8 cellular contexts compared by ENCODE assay signal in the genomic region with DNA sequence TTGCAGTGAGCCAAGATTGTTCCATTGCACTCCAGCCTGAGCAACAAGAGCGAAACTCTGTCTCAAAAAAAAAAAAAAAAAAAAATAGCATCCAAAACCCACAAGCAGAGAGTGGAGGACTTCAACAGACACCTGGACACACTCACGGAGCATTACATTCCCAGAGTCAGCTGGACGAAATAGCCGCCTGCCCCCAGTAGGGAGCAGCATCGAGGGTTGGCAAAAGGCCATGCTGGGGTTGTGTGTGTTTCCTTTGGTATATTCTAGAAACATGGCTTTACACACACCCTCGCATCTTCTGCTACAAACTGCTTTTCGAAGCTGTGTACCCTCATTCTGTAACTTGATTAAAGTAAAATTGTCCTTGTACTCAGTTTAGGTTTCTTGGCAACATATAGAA. TPM values are rescaled to one million over a fixed set of nuclear protein-coding genes. Genes with fewer than 3 reads are reported as not detected.
A peak's percentile ranks its signal among the peaks of the same experiment; 100 is the strongest.
DNase-seq lines count a peak whose midpoint lies in the region; ATAC-seq and TF ChIP-seq lines count a peak whose summit lies in the region.

No MANE protein-coding gene starts in this region.

- H3K27me3 Mint-ChIP-seq in activated B cell treated with CpG ODN at 0.5 μM for 24 hours (no peaks in the 10 kb centered on the region), osteocyte (ENCODE audit: unreplicated experiment) (peaks cover 3% of the 10 kb centered on the region)
- no peaks in the 10 kb centered on the region for H3K27me3 Mint-ChIP-seq in effector memory CD8-positive, alpha-beta T cell

- POLR2A ChIA-PET in activated B cell treated with CpG ODN at 0.5 μM for 24 hours (lab: Charles Lee), result interaction anchor here (1.4 to 3.1 kb wide), 3 partner anchors 29 to 288 kb away, joined by 5 to 14 read pairs (median 7); no protein-coding TSS in a partner anchor

- peaks cover 53% of the 10 kb centered on the region for H3K4me1 Mint-ChIP-seq in activated B cell treated with CpG ODN at 0.5 μM for 24 hours
- peaks cover 37 to 45% of the 10 kb centered on the region in 2 donors for H3K4me1 Mint-ChIP-seq in effector memory CD8-positive, alpha-beta T cell (ENCODE audit: low read depth in 2 of 2)
- H3K4me1 Mint-ChIP-seq in osteocyte (ENCODE audit: unreplicated experiment), result no peaks in the 10 kb centered on the region

- no peak for DNase-seq in AG09309 (ENCODE audit: low read depth)
- DNase-seq in HFF-Myc (ENCODE audit: extremely low read depth, low read depth), result no peak
- no peak for DNase-seq in activated B cell treated with CpG ODN at 0.5 μM for 24 hours
- peak; percentile 24 to 37 (median 32) for DNase-seq in effector memory CD8-positive, alpha-beta T cell
- no peak for DNase-seq in osteocyte (ENCODE audit: extremely low spot score, unreplicated experiment)
- DNase-seq in NK-92 (lab: John Stamatoyannopoulos, UW; ENCODE audit: unreplicated experiment), result no peak
- no peak for DNase-seq in omental fat pad (ENCODE audit: low spot score)
- no peak for DNase-seq in hepatic stellate cell (ENCODE audit: low spot score)

- CTCF ChIA-PET in activated B cell treated with CpG ODN at 0.5 μM for 24 hours (lab: Charles Lee), result interaction anchor here (0.6 to 4.3 kb wide), 9 partner anchors 8 to 288 kb away, joined by 3 to 38 read pairs (median 4); no protein-coding TSS in a partner anchor

- TF ChIP-seq CTCF in AG09309 (IDR thresholded peaks at IDR 0.05; ENCODE audit: control insufficient read depth, insufficient read depth, low read depth, low read length, missing control alignments) (peak; percentile 25), HFF-Myc (IDR thresholded peaks at IDR 0.05; ENCODE audit: low read depth, low read length, missing control alignments) (peak; percentile 48), activated B cell treated with CpG ODN at 0.5 μM for 24 hours (IDR thresholded peaks at IDR 0.05) (no peak), osteocyte (IDR thresholded peaks at IDR 0.05) (peak; percentile 39), omental fat pad (IDR thresholded peaks at IDR 0.05) (no peak)

- intact Hi-C loops in activated B cell treated with CpG ODN at 0.5 μM for 24 hours (cut with micrococcal nuclease), result loop anchor here (2.0 kb wide), 1 partner anchor 287 kb away; no protein-coding TSS in a partner anchor

- no peaks in the 10 kb centered on the region for H3K9me3 Mint-ChIP-seq in activated B cell treated with CpG ODN at 0.5 μM for 24 hours
- no peaks in the 10 kb centered on the region for H3K9me3 Mint-ChIP-seq in effector memory CD8-positive, alpha-beta T cell
- H3K9me3 Mint-ChIP-seq in osteocyte (ENCODE audit: unreplicated experiment), result no peaks in the 10 kb centered on the region

- H3K27ac Mint-ChIP-seq in activated B cell treated with CpG ODN at 0.5 μM for 24 hours (peak overlapping the region; percentile 98), osteocyte (ENCODE audit: unreplicated experiment) (no peak overlapping the region)
- peak overlapping the region; percentile 82 to 92 for H3K27ac Mint-ChIP-seq in effector memory CD8-positive, alpha-beta T cell

- H3K4me3 ChIP-seq in AG09309 (ENCODE audit: control insufficient read depth, low read depth, low read length) (no peak overlapping the region), HFF-Myc (replicated peaks; ENCODE audit: low read depth, low read length) (no peak overlapping the region)

- H3K4me3 Mint-ChIP-seq in activated B cell treated with CpG ODN at 0.5 μM for 24 hours (no peak overlapping the region), osteocyte (ENCODE audit: unreplicated experiment) (no peak overlapping the region)
- H3K4me3 Mint-ChIP-seq in effector memory CD8-positive, alpha-beta T cell, result no peak overlapping the region

- H3K36me3 Mint-ChIP-seq in activated B cell treated with CpG ODN at 0.5 μM for 24 hours (ENCODE audit: low read depth) (peaks cover 26% of the 10 kb centered on the region), osteocyte (ENCODE audit: unreplicated experiment) (no peaks in the 10 kb centered on the region)
- H3K36me3 Mint-ChIP-seq in effector memory CD8-positive, alpha-beta T cell (ENCODE audit: insufficient read depth), result peaks cover 28% of the 10 kb centered on the region

- ATAC-seq in activated B cell treated with CpG ODN at 0.5 μM for 24 hours (ENCODE audit: low read depth) (no peak), omental fat pad (ENCODE audit: low FRiP score) (no peak)
- ATAC-seq in effector memory CD8-positive, alpha-beta T cell (replicated peaks), result peak; percentile 31

RNA-seq across cellular contexts. Expression of gene ADA2, which starts 5.3 kb away (rescaled TPM):
- 21.9 and 29.3 TPM in 2 replicates for total RNA-seq in activated B cell treated with CpG ODN at 0.5 μM for 24 hours
- total RNA-seq in osteocyte, result 3.5 and 4.1 TPM in 2 replicates
- 10 to 100 TPM; 11.6 to 40.1 (median 16.3) TPM for total RNA-seq in omental fat pad

RNA-seq across cellular contexts. Expression of gene HDHD5, which starts 54.9 kb away (rescaled TPM):
- total RNA-seq in activated B cell treated with CpG ODN at 0.5 μM for 24 hours (23.9 and 25.2 TPM in 2 replicates), osteocyte (30.7 and 31.4 TPM in 2 replicates), omental fat pad (10 to 100 TPM; 32.9 to 60.7 (median 36.7) TPM)

Comparison
In these comparisons a context has a peak if more than half of its experiments do, and no peak if none do; other contexts are left out.
1. DNase-seq: peak in effector memory CD8-positive, alpha-beta T cell (3 of 3); none in AG09309 (single experiment), HFF-Myc (single experiment), activated B cell treated with CpG ODN at 0.5 μM for 24 hours (single experiment), osteocyte (single experiment), NK-92 (single experiment), omental fat pad (single experiment) and hepatic stellate cell (single experiment).
2. CTCF ChIP-seq: peak in AG09309 (single experiment), HFF-Myc (single experiment) and osteocyte (single experiment); none in activated B cell treated with CpG ODN at 0.5 μM for 24 hours (single experiment) and omental fat pad (0 of 3).